Comparison of ENCODE assay signal across 9 cellular contexts in the genomic region with DNA sequence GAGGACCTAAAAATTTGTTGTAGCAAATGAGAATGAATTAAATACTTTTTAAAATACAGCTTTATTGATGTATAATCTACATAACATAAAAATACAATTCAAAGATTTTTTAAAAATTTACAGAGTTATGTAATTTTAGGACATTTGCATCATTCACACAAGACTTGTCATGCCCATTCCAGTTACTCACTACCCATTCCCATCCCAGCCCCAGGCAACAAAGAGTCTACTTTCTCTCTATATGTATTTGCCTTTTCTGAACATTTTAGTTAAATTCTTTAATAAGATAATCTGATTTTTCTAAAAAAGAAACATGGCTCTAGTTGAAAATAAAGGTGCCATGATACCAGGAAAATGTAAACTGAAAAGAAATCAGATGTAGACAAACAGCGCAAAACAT.
"Had no signal": no experiment of that assay in that cellular context is flagged by ENCODE, and none has a peak within 500 bp of the region (broad histone marks: within the 10 kb centered on the region; RNA-seq: fewer than 3 reads in every experiment).

No MANE protein-coding gene starts in this region.

- DNase-seq: GM23248, GOT3, H7, HFFc6, IMR-90 had no signal

- H3K4me3 ChIP-seq: GM23248, HAP-1, K562 had no signal

- H3K4me1 ChIP-seq: HAP-1 had no signal

- FAIRE-seq: HTR-8/SVneo, K562 had no signal

- H3K4me3 Mint-ChIP-seq: HFFc6 had no signal

- H3K36me3 ChIP-seq: HAP-1 had no signal

- H3K9me3 ChIP-seq: HAP-1 had no signal

- H3K27ac Mint-ChIP-seq: HFFc6 had no signal

- H3K27ac ChIP-seq: GM23248 had no signal

- ATAC-seq: HCT116, K562 had no signal
